In the genomic region with DNA sequence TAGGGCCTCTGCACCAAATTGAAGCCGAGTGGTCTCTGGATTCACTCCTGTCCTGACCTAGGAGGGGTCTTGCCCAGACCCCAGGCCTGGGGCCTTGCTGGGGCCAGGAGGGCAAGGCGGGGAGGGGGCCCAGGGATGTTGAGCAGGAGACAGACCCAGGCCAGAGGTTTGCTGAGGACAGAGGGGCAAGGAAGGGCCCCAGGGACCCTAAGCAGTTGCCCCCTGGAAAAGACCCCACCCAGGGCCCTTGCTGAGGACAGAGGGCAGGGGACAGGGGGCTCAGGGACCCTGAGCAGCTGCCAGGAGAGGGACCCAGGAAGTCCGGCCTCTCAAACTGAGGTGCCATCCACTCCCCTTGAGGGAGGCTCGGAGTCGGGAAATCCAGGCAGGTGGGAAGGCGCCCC, we compare ENCODE assay signal across 16 cellular contexts. TPM values are rescaled to one million over a fixed set of nuclear protein-coding genes. Genes with fewer than 3 reads are reported as not detected.
DNase-seq lines count a peak whose midpoint lies in the region; ATAC-seq and TF ChIP-seq lines count a peak whose summit lies in the region.
"Had no signal": no experiment of that assay in that cellular context is flagged by ENCODE, and none has a peak within 500 bp of the region (broad histone marks: within the 10 kb centered on the region; RNA-seq: fewer than 3 reads in every experiment).

No MANE protein-coding gene starts in this region.

- H4K8ac ChIP-seq in neuronal stem cell (ENCODE audit: low read depth, low read length), result no peak overlapping the region

- H3K4ac ChIP-seq in neuronal stem cell (ENCODE audit: low read length), result no peak overlapping the region

- H2BK15ac ChIP-seq in neuronal stem cell (ENCODE audit: low read length), result no peak overlapping the region

- no CpG with 5 or more reads among the region's 6 CpGs for WGBS in neuronal stem cell (ENCODE audit: extremely low coverage in 2 of 2, insufficient read length in 2 of 2, insufficient replicate concordance in 1 of 2), 2 donors

- peaks cover 12% of the 10 kb centered on the region for H3K9me3 ChIP-seq in HUES6 (ENCODE audit: control insufficient read depth, insufficient read depth, low read depth, low read length)
- H3K9me3 ChIP-seq in colonic mucosa, result no peaks in the 10 kb centered on the region
- H3K9me3 ChIP-seq in neuronal stem cell (replicated peaks in 1 of 2; ENCODE audit: control insufficient read depth in 2 of 2, insufficient read depth in 1 of 2, low read depth in 1 of 2, low read length in 2 of 2), result peaks cover 0 to 9% of the 10 kb centered on the region in 2 donors
- H3K9me3 ChIP-seq: MG63 had no signal

- intact Hi-C loops in Right ventricle myocardium inferior (cut with DNase I) (loop anchor here (2.0 to 10.0 kb wide), 2 partner anchors 452 to 552 kb away; partner anchors contain the start of gene GET4), left ventricle myocardium superior (cut with micrococcal nuclease) (loop anchor here (10.0 kb wide), 1 partner anchor 452 kb away; no protein-coding TSS in a partner anchor), colonic mucosa (cut with DNase I) (loop anchor here (10.0 kb wide), 1 partner anchor 552 kb away; the partner anchor contains the start of gene GET4)

- H3K23ac ChIP-seq in neuronal stem cell (ENCODE audit: low read depth, low read length, poor library complexity), result no peak overlapping the region

- DNase-seq in Right ventricle myocardium inferior (ENCODE audit: missing footprints), result peak; percentile 53
- DNase-seq in left ventricle myocardium superior, result no peak
- no peak for DNase-seq in colonic mucosa
- no peak for DNase-seq in neuronal stem cell (ENCODE audit: low spot score)
- no peak for DNase-seq in AG20443 (ENCODE audit: low spot score)
- no peak for DNase-seq in activated CD4-positive, alpha-beta T cell treated with anti-CD3 and anti-CD28 coated beads for 48 hours
- DNase-seq: SIG-M5 had no signal

- peak overlapping the region; percentile 53 for H2AFZ ChIP-seq in neuronal stem cell (ENCODE audit: low read length)
- H2AFZ ChIP-seq: GM23248 had no signal

- H3K27me3 ChIP-seq in HUES6 (ENCODE audit: control insufficient read depth, insufficient read depth, low read length) (peaks cover 9% of the 10 kb centered on the region; the same call in 1 of the 2 replicates), colonic mucosa (no peaks in the 10 kb centered on the region), neuronal stem cell (ENCODE audit: control insufficient read depth in 3 of 3, insufficient read depth in 3 of 3, low read depth in 1 of 3, low read length in 3 of 3) (peaks cover 0 to 33% (median 9%) of the 10 kb centered on the region in 3 experiments)

- TF ChIP-seq CTCF in colonic mucosa (IDR thresholded peaks at IDR 0.05), result no peak

- no peaks in the 10 kb centered on the region for H3K4me1 ChIP-seq in HUES6 (ENCODE audit: control insufficient read depth, insufficient read depth, low read length)
- peaks cover 20% of the 10 kb centered on the region for H3K4me1 ChIP-seq in colonic mucosa
- H3K4me1 ChIP-seq in neuronal stem cell (ENCODE audit: control insufficient read depth in 2 of 2, insufficient read depth in 1 of 2, low read depth in 1 of 2, low read length in 2 of 2), result peaks cover 0 to 1% of the 10 kb centered on the region in 2 donors

- ATAC-seq in Right ventricle myocardium inferior, result no peak
- ATAC-seq in left ventricle myocardium superior, result no peak
- no peak for ATAC-seq in GM19467 (IDR thresholded peaks at IDR 0.05; ENCODE audit: unreplicated experiment)

- H3K36me3 ChIP-seq in HUES6 (ENCODE audit: control insufficient read depth, insufficient read depth, low read length), result no peaks in the 10 kb centered on the region
- H3K36me3 ChIP-seq in colonic mucosa, result no peaks in the 10 kb centered on the region
- H3K36me3 ChIP-seq in neuronal stem cell (replicated peaks in 1 of 2; ENCODE audit: control insufficient read depth in 2 of 2, insufficient read depth in 2 of 2, low read length in 2 of 2), result no peaks in the 10 kb centered on the region
- H3K36me3 ChIP-seq: MG63 had no signal

- H3K14ac ChIP-seq in neuronal stem cell (ENCODE audit: low read length), result no peak overlapping the region

- H3K79me1 ChIP-seq in neuronal stem cell (ENCODE audit: low read depth, low read length), result no peaks in the 10 kb centered on the region

- no peak overlapping the region for H4K91ac ChIP-seq in neuronal stem cell (ENCODE audit: low read depth, low read length, poor library complexity)

- no peak overlapping the region for H2BK12ac ChIP-seq in neuronal stem cell (ENCODE audit: low read length)

- H2AK5ac ChIP-seq in neuronal stem cell (ENCODE audit: low read depth, low read length), result peak overlapping the region; percentile 27

- H3K4me2 ChIP-seq in neuronal stem cell (ENCODE audit: insufficient read depth, low read length, poor library complexity, severe bottlenecking), result no peak overlapping the region

- no peak overlapping the region for H2BK120ac ChIP-seq in neuronal stem cell (ENCODE audit: low read depth, low read length)

- H2BK5ac ChIP-seq in neuronal stem cell (ENCODE audit: low read length), result no peak overlapping the region

- peak overlapping the region; percentile 94 for H3K18ac ChIP-seq in neuronal stem cell (ENCODE audit: low read length)

- H3K9ac ChIP-seq in HUES6 (ENCODE audit: low read length), result no peak overlapping the region
- peak overlapping the region; percentile 22 to 39 for H3K9ac ChIP-seq in colonic mucosa (ENCODE audit: low read depth in 2 of 2, low read length in 2 of 2)
- H3K9ac ChIP-seq in neuronal stem cell (ENCODE audit: low read depth, low read length, poor library complexity), result no peak overlapping the region
- H3K9ac ChIP-seq: GM23248 had no signal

- H3K27ac ChIP-seq in HUES6 (ENCODE audit: low read depth, low read length) (no peak overlapping the region), colonic mucosa (no peak overlapping the region), neuronal stem cell (replicated peaks; ENCODE audit: low read length) (no peak overlapping the region)
- H3K27ac ChIP-seq: GM23248, HL-60 had no signal

- H3K4me3 ChIP-seq in HUES6 (ENCODE audit: low read depth, low read length) (0 out of 2 replicates have a peak overlapping the region, but pooled peaks have one; percentile 36), colonic mucosa (no peak overlapping the region), neuronal stem cell (ENCODE audit: low read length in 2 of 2) (no peak overlapping the region)
- H3K4me3 ChIP-seq: GM23248, MG63 had no signal

RNA-seq across cellular contexts. Expression of gene FOXL3, which starts 32.7 kb away (rescaled TPM):
- total RNA-seq in Right ventricle myocardium inferior (not detected), left ventricle myocardium superior (not detected), colonic mucosa (under 1 TPM in 1 of 2 donors, not detected in 1; 0.79 TPM)
- not detected for polyA plus RNA-seq in neuronal stem cell (2013, experiment 1 of 2)
- not detected for polyA plus RNA-seq in neuronal stem cell (2013, experiment 2 of 2)
- total RNA-seq: A172; CD8-positive, alpha-beta memory T cell; Daoy; GM23248; NCI-H460 had no signal
- polyA plus RNA-seq: CD8-positive, alpha-beta memory T cell; GM23248 had no signal

Comparison
In these comparisons a context has a peak if more than half of its experiments do, and no peak if none do; other contexts are left out.
1. H3K9ac ChIP-seq: peak in colonic mucosa (2 of 2); none in HUES6 (single experiment) and neuronal stem cell (single experiment).